2 cellular contexts compared by ENCODE assay signal in genomic region chr22:37747715-37748100, GRCh38.
TF ChIP-seq lines count a peak whose summit lies in the region.

No MANE protein-coding gene starts in this region.

TF ChIP-seq in SK-N-SH, 30 proteins besides CTCF, POLR2A, EP300 and RAD21 (continued from another document):
- TF ChIP-seq IRF3 (IDR thresholded peaks at IDR 0.05; ENCODE audit: low read depth, low read length): no peak

TF ChIP-seq in SK-N-SH treated with all-trans-retinoic acid at 6 μM for 48 hours, 23 proteins besides CTCF, POLR2A, EP300 and RAD21 (continued from another document):
- TF ChIP-seq ARNTL (CRISPR knock-in tag; IDR thresholded peaks at IDR 0.05; ENCODE audit: borderline replicate concordance, low read depth) (no peak), BACH2 (CRISPR knock-in tag; IDR thresholded peaks at IDR 0.05; ENCODE audit: borderline replicate concordance) (no peak), TSHZ2 (CRISPR knock-in tag; IDR thresholded peaks at IDR 0.05) (no peak), CREB5 (CRISPR knock-in tag; IDR thresholded peaks at IDR 0.05; ENCODE audit: low read depth) (no peak), ESRRG (CRISPR knock-in tag; IDR thresholded peaks at IDR 0.05) (no peak)
TF ChIP-seq in SK-N-SH treated with all-trans-retinoic acid at 6 μM for 48 hours: peak in this region for 0.
